In genomic region chr5:91641730-91642350, GRCh38 we compare ENCODE assay signal across 8 cellular contexts.
DNase-seq lines count a peak whose midpoint lies in the region; ATAC-seq and TF ChIP-seq lines count a peak whose summit lies in the region.

No MANE protein-coding gene starts in this region.

- H3K4me1 ChIP-seq in naive thymus-derived CD4-positive, alpha-beta T cell (ENCODE audit: control insufficient read depth in 2 of 2, insufficient read depth in 2 of 2, low read length in 2 of 2): no peaks in the 10 kb centered on the region

- H3K27me3 Mint-ChIP-seq in chondrocyte (ENCODE audit: low read depth): no peaks in the 10 kb centered on the region
- peaks cover 0 to 11% (median 4%) of the 10 kb centered on the region in 5 donors for H3K27me3 Mint-ChIP-seq in naive thymus-derived CD4-positive, alpha-beta T cell

- peak; percentile 68 for ATAC-seq in HG02973 (IDR thresholded peaks at IDR 0.05; ENCODE audit: unreplicated experiment)
- ATAC-seq in naive thymus-derived CD4-positive, alpha-beta T cell: no peak
- no peak for ATAC-seq in GM21723 (IDR thresholded peaks at IDR 0.05; ENCODE audit: unreplicated experiment)

- no peak overlapping the region for H3K27ac ChIP-seq in naive thymus-derived CD4-positive, alpha-beta T cell (ENCODE audit: low read depth, low read length)

- H3K9me3 ChIP-seq in naive thymus-derived CD4-positive, alpha-beta T cell (ENCODE audit: control insufficient read depth in 2 of 3, low read length in 3 of 3): no peaks in the 10 kb centered on the region
- H3K9me3 ChIP-seq in MG63: no peaks in the 10 kb centered on the region

- H3K4me3 Mint-ChIP-seq in chondrocyte (ENCODE audit: unreplicated experiment): no peak overlapping the region
- no peak overlapping the region for H3K4me3 Mint-ChIP-seq in naive thymus-derived CD4-positive, alpha-beta T cell

- no peak overlapping the region for H3K27ac Mint-ChIP-seq in chondrocyte (ENCODE audit: unreplicated experiment)
- H3K27ac Mint-ChIP-seq in naive thymus-derived CD4-positive, alpha-beta T cell: no peak overlapping the region

- TF ChIP-seq CTCF in chondrocyte (IDR thresholded peaks at IDR 0.05): peak; percentile 93

- peaks cover 24% of the 10 kb centered on the region for H3K4me1 Mint-ChIP-seq in chondrocyte (ENCODE audit: low read depth)
- H3K4me1 Mint-ChIP-seq in naive thymus-derived CD4-positive, alpha-beta T cell: no peaks in the 10 kb centered on the region

- intact Hi-C loops in naive thymus-derived CD4-positive, alpha-beta T cell (cut with micrococcal nuclease): loop anchor here (1.0 to 5.0 kb wide), 2 partner anchors 142 to 905 kb away; no protein-coding TSS in a partner anchor

- H3K9me3 Mint-ChIP-seq in chondrocyte (ENCODE audit: low read depth): no peaks in the 10 kb centered on the region
- H3K9me3 Mint-ChIP-seq in naive thymus-derived CD4-positive, alpha-beta T cell: peaks cover 0 to 2% (median 0%) of the 10 kb centered on the region in 11 donors

- H3K27me3 ChIP-seq in naive thymus-derived CD4-positive, alpha-beta T cell (ENCODE audit: control insufficient read depth in 2 of 2, insufficient read depth in 2 of 2, low read length in 2 of 2): no peaks in the 10 kb centered on the region
- no peaks in the 10 kb centered on the region for H3K27me3 ChIP-seq in MG63

- POLR2A ChIA-PET in naive thymus-derived CD4-positive, alpha-beta T cell (lab: Charles Lee): no interaction called here

- H3K4me3 ChIP-seq in naive thymus-derived CD4-positive, alpha-beta T cell (ENCODE audit: low read length): no peak overlapping the region
- H3K4me3 ChIP-seq in MG63: no peak overlapping the region

- no peaks in the 10 kb centered on the region for H3K36me3 ChIP-seq in naive thymus-derived CD4-positive, alpha-beta T cell (ENCODE audit: control insufficient read depth in 2 of 3, insufficient read depth in 3 of 3, low read length in 3 of 3)
- no peaks in the 10 kb centered on the region for H3K36me3 ChIP-seq in MG63

- DNase-seq in GM04504 (ENCODE audit: low read depth) (peak; percentile 7), NCI-H524 treated with DMSO at 0.1 percent for 48 hours (lab: John Stamatoyannopoulos, UW) (peak; percentile 25), chondrocyte (ENCODE audit: low spot score) (no peak), MG63 (no peak), mesenteric fat pad (ENCODE audit: low spot score) (no peak)
- peak in 5 of 9 donors; percentile 1 to 27 (median 13) for DNase-seq in naive thymus-derived CD4-positive, alpha-beta T cell

- H3K36me3 Mint-ChIP-seq in chondrocyte (ENCODE audit: low read depth): no peaks in the 10 kb centered on the region
- no peaks in the 10 kb centered on the region for H3K36me3 Mint-ChIP-seq in naive thymus-derived CD4-positive, alpha-beta T cell

- CTCF ChIA-PET in naive thymus-derived CD4-positive, alpha-beta T cell (lab: Charles Lee): interaction anchor here (1.2 kb wide), 1 partner anchor 19 kb away, joined by 3 read pairs; no protein-coding TSS in a partner anchor

Comparison
In these comparisons a context has a peak if more than half of its experiments do, and no peak if none do; other contexts are left out.
1. DNase-seq: peak in GM04504 (single experiment), NCI-H524 treated with DMSO at 0.1 percent for 48 hours (single experiment) and naive thymus-derived CD4-positive, alpha-beta T cell (5 of 9); none in chondrocyte (single experiment), MG63 (single experiment) and mesenteric fat pad (single experiment).